16 cellular contexts compared by ENCODE assay signal in genomic region chr7:34755008-34755407, GRCh38.
DNase-seq lines count a peak whose midpoint lies in the region; ATAC-seq and TF ChIP-seq lines count a peak whose summit lies in the region.
"Had no signal": no experiment of that assay in that cellular context is flagged by ENCODE, and none has a peak within 500 bp of the region (broad histone marks: within the 10 kb centered on the region; RNA-seq: fewer than 3 reads in every experiment).

No MANE protein-coding gene starts in this region.

- H3K36me3 ChIP-seq in mammary epithelial cell (ENCODE audit: insufficient read depth, low read length), result no peaks in the 10 kb centered on the region
- H3K36me3 ChIP-seq: colonic mucosa had no signal

- BruUV-seq in mammary epithelial cell (replicated peaks; lab: Mats Ljungman, UMichigan), result no TSS peak

- no peaks in the 10 kb centered on the region for H3K4me1 ChIP-seq in mammary epithelial cell (ENCODE audit: insufficient read depth, low read length)
- H3K4me1 ChIP-seq: colonic mucosa, psoas muscle had no signal

- H3K9ac ChIP-seq in mammary epithelial cell (ENCODE audit: insufficient read depth, low read length), result no peak overlapping the region

- no peak overlapping the region for H3K27ac ChIP-seq in mammary epithelial cell (ENCODE audit: insufficient read depth, low read depth, low read length)
- H3K27ac ChIP-seq: colonic mucosa, psoas muscle had no signal

- H3K79me2 ChIP-seq in mammary epithelial cell (ENCODE audit: insufficient read depth, low read length), result no peaks in the 10 kb centered on the region

- dilution Hi-C loops in mammary epithelial cell (cut with HindIII; ENCODE audit: low sequenced_read_pairs), result no loop called here

- TF ChIP-seq CTCF in mammary epithelial cell (conservative IDR thresholded peaks at IDR 0.05 in 1 of 2, IDR thresholded peaks at IDR 0.05 in 1 of 2; ENCODE audit: extremely low read depth in 1 of 2, insufficient read depth in 1 of 2, low read depth in 1 of 2, low read length in 2 of 2), result no peak

- 45% methylated on average over 2 of the region's 2 CpGs for WGBS in mammary epithelial cell (ENCODE audit: low coverage, missing lambda C conversion rate)

- DNase-seq in astrocyte of the hippocampus (ENCODE audit: low read depth, low spot score) (peak; percentile 10), T-helper 1 cell (no peak), H4 (ENCODE audit: low spot score) (no peak), mammary epithelial cell (no peak)
- no peak for DNase-seq in activated CD4-positive, alpha-beta T cell treated with anti-CD3 and anti-CD28 coated beads for 48 hours
- DNase-seq: activated naive CD4-positive, alpha-beta T cell; colonic mucosa; natural killer cell; NCI-H82; psoas muscle; stimulated activated naive CD8-positive, alpha-beta T cell treated with anti-CD3 and anti-CD28 coated beads, Interleukin-15, Interleukin-2, amounts not matched to agents 100 U/mL and 50 U/mL, for 24 hours had no signal

- H3K4me2 ChIP-seq in mammary epithelial cell (ENCODE audit: insufficient read depth, low read depth, low read length), result no peak overlapping the region

- H3K9me3 ChIP-seq in mammary epithelial cell (replicated peaks; ENCODE audit: insufficient read depth, low read length), result no peaks in the 10 kb centered on the region
- H3K9me3 ChIP-seq: colonic mucosa, psoas muscle had no signal

- CTCF ChIA-PET in mammary epithelial cell (lab: Charles Lee; ENCODE audit: low non-redundant PET), result no interaction called here

- in situ Hi-C loops in mammary epithelial cell (cut with MboI; ENCODE audit: low sequenced_read_pairs in 2 of 2), result no loop called here

- intact Hi-C loops in mammary epithelial cell (cut with micrococcal nuclease), result loop anchor here (5.0 kb wide), 1 partner anchor 172 kb away; no protein-coding TSS in a partner anchor

- no peak overlapping the region for H2AFZ ChIP-seq in mammary epithelial cell (ENCODE audit: low read depth, low read length)

- ATAC-seq in GM18858 (IDR thresholded peaks at IDR 0.05; ENCODE audit: unreplicated experiment) (peak; percentile 30), GM21528 (IDR thresholded peaks at IDR 0.05; ENCODE audit: low FRiP score, unreplicated experiment) (peak; percentile 50), HG03196 (IDR thresholded peaks at IDR 0.05; ENCODE audit: unreplicated experiment) (peak; percentile 40)
- ATAC-seq: activated CD4-positive, CD25-positive, alpha-beta regulatory T cell treated with anti-CD3 and anti-CD28 coated beads, Interleukin-2, amount 50 U/mL, for 24 hours; natural killer cell; psoas muscle; Right ventricle myocardium inferior; stimulated activated naive CD8-positive, alpha-beta T cell treated with anti-CD3 and anti-CD28 coated beads, Interleukin-15, Interleukin-2, amounts not matched to agents 100 U/mL and 50 U/mL, for 24 hours had no signal

- H4K20me1 ChIP-seq in mammary epithelial cell (ENCODE audit: insufficient read depth, low read length), result no peaks in the 10 kb centered on the region

- H3K27me3 ChIP-seq in mammary epithelial cell (ENCODE audit: insufficient read depth, low read length), result no peaks in the 10 kb centered on the region
- H3K27me3 ChIP-seq: colonic mucosa had no signal

- no peak overlapping the region for H3K4me3 ChIP-seq in mammary epithelial cell (replicated peaks in 1 of 3; ENCODE audit: insufficient read depth in 1 of 3, low read depth in 2 of 3, low read length in 3 of 3)
- H3K4me3 ChIP-seq: colonic mucosa, psoas muscle had no signal
